9 cellular contexts compared by ENCODE assay signal in the genomic region with DNA sequence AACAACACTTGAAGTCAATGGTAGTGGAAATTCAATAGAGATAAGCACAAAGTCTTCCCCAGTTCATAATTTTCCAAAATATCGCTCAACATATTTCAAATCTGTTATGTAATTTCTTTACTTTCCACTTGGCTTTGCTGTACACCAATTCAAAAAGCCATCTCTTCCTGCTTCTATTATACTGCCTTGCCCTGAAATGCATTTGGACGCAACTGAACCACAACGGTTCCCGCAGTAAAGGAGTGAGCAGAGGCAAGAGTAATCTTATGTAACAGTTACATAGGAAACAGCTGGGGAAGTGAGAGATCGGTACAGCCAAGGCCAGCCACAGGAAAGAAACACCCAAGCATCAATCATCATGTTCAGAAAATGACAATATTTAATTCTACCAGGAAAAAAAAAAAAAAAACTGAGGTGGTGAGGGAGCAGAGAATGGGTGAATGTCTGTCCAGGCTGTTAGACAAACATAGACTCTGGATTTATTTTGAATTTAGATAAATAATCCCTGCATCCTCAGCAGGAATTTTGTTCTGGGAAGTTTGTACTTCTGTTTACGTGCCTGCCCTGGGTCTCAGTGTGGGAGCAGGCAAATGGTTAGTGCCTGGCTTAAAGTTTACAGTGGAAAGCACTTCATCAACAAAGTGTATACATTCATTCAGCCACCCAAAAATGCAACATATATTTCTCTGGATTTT.
DNase-seq lines count a peak whose midpoint lies in the region; ATAC-seq, FAIRE-seq and TF ChIP-seq lines count a peak whose summit lies in the region.
"Had no signal": no experiment of that assay in that cellular context is flagged by ENCODE, and none has a peak within 500 bp of the region (broad histone marks: within the 10 kb centered on the region; RNA-seq: fewer than 3 reads in every experiment).

No MANE protein-coding gene starts in this region.

- TF ChIP-seq POLR2A in GM12892 (IDR thresholded peaks at IDR 0.05; ENCODE audit: low read depth, low read length), result no peak

- peaks cover 14% of the 10 kb centered on the region for H3K4me1 Mint-ChIP-seq in nephron progenitor cell

- peak overlapping the region; percentile 76 for H3K27ac Mint-ChIP-seq in nephron progenitor cell

- TF ChIP-seq CTCF in cardiac fibroblast (IDR thresholded peaks at IDR 0.05; ENCODE audit: low read depth, low read length), result no peak
- no peak for TF ChIP-seq CTCF in nephron progenitor cell (IDR thresholded peaks at IDR 0.05)

- H3K36me3 Mint-ChIP-seq in nephron progenitor cell (ENCODE audit: low read depth), result no peaks in the 10 kb centered on the region

- peak; percentile 54 for FAIRE-seq in GM12892 (lab: Jason Lieb, UNC)

- peaks cover 13% of the 10 kb centered on the region for H3K27me3 Mint-ChIP-seq in nephron progenitor cell (ENCODE audit: low read depth, poor library complexity)

- ATAC-seq in GM21529 (IDR thresholded peaks at IDR 0.05; ENCODE audit: unreplicated experiment) (no peak), GM18870 (IDR thresholded peaks at IDR 0.05; ENCODE audit: unreplicated experiment) (no peak)

- DNase-seq in GM12892 (ENCODE audit: insufficient read length), result no peak
- peak; percentile 94 for DNase-seq in SKM-1 treated with dmso at 0.1 percent for 144 hours (lab: John Stamatoyannopoulos, UW; ENCODE audit: unreplicated experiment)
- DNase-seq in cardiac fibroblast (ENCODE audit: low read depth in 2 of 2), result peak; percentile 40 to 59
- DNase-seq in nephron progenitor cell, result no peak
- no peak for DNase-seq in NCI-H446 treated with DMSO at 0.1 percent for 48 hours (lab: John Stamatoyannopoulos, UW)
- DNase-seq in NCI-H187 (lab: John Stamatoyannopoulos, UW), result no peak
- DNase-seq: substantia nigra had no signal

- no peak overlapping the region for H3K4me3 Mint-ChIP-seq in nephron progenitor cell

- no peak overlapping the region for H3K4me3 ChIP-seq in cardiac fibroblast (replicated peaks in 1 of 2; ENCODE audit: low read depth in 2 of 2, low read length in 2 of 2)

- no peaks in the 10 kb centered on the region for H3K9me3 Mint-ChIP-seq in nephron progenitor cell

Comparison
In these comparisons a context has a peak if more than half of its experiments do, and no peak if none do; other contexts are left out.
1. DNase-seq: peak in SKM-1 treated with dmso at 0.1 percent for 144 hours (single experiment) and cardiac fibroblast (2 of 2); none in GM12892 (single experiment), nephron progenitor cell (single experiment), NCI-H446 treated with DMSO at 0.1 percent for 48 hours (single experiment) and NCI-H187 (0 of 2).